ENCODE assay signal across 8 cellular contexts in genomic region chrX:11908371-11908770, GRCh38.
DNase-seq lines count a peak whose midpoint lies in the region; ATAC-seq lines count a peak whose summit lies in the region.

No MANE protein-coding gene starts in this region.

- peaks cover 0 to 14% (median 0%) of the 10 kb centered on the region in 5 donors for H3K36me3 Mint-ChIP-seq in naive thymus-derived CD4-positive, alpha-beta T cell

- H3K27ac Mint-ChIP-seq in naive thymus-derived CD4-positive, alpha-beta T cell, result no peak overlapping the region

- H3K4me1 ChIP-seq in naive thymus-derived CD4-positive, alpha-beta T cell (ENCODE audit: control insufficient read depth in 2 of 2, insufficient read depth in 2 of 2, low read length in 2 of 2), result no peaks in the 10 kb centered on the region

- no peaks in the 10 kb centered on the region for H3K27me3 ChIP-seq in naive thymus-derived CD4-positive, alpha-beta T cell (ENCODE audit: control insufficient read depth in 2 of 2, insufficient read depth in 2 of 2, low read length in 2 of 2)

- no peak overlapping the region for H3K4me3 ChIP-seq in naive thymus-derived CD4-positive, alpha-beta T cell (ENCODE audit: low read length)

- no peaks in the 10 kb centered on the region for H3K36me3 ChIP-seq in naive thymus-derived CD4-positive, alpha-beta T cell (ENCODE audit: control insufficient read depth in 2 of 3, insufficient read depth in 3 of 3, low read length in 3 of 3)

- H3K27me3 Mint-ChIP-seq in naive thymus-derived CD4-positive, alpha-beta T cell, result no peaks in the 10 kb centered on the region

- DNase-seq in NCI-H345 (lab: John Stamatoyannopoulos, UW) (peak; percentile 2), NCI-H345 treated with DMSO at 0.1 percent for 48 hours (lab: John Stamatoyannopoulos, UW; ENCODE audit: unreplicated experiment) (no peak), LoVo (ENCODE audit: low spot score) (peak; percentile 0), HK-2 (ENCODE audit: unreplicated experiment) (no peak), NCI-H526 treated with DMSO at 0.1 percent for 48 hours (lab: John Stamatoyannopoulos, UW) (no peak)
- peak; percentile 17 for DNase-seq in activated naive CD4-positive, alpha-beta T cell treated with anti-CD3 and anti-CD28 coated beads, Interleukin-2, amount 50 U/mL, for 16 hours
- DNase-seq in naive thymus-derived CD4-positive, alpha-beta T cell, result peak in 7 of 9 donors; percentile 15 to 45 (median 31)

- no peaks in the 10 kb centered on the region for H3K9me3 ChIP-seq in naive thymus-derived CD4-positive, alpha-beta T cell (ENCODE audit: control insufficient read depth in 2 of 3, low read length in 3 of 3)

- ATAC-seq in GM21717 (IDR thresholded peaks at IDR 0.05; ENCODE audit: unreplicated experiment), result peak; percentile 83
- peak; percentile 65 for ATAC-seq in naive thymus-derived CD4-positive, alpha-beta T cell

- peaks cover 0 to 12% (median 7%) of the 10 kb centered on the region in 7 donors for H3K4me1 Mint-ChIP-seq in naive thymus-derived CD4-positive, alpha-beta T cell

- no peak overlapping the region for H3K27ac ChIP-seq in naive thymus-derived CD4-positive, alpha-beta T cell (ENCODE audit: low read depth, low read length)

- H3K9me3 Mint-ChIP-seq in naive thymus-derived CD4-positive, alpha-beta T cell, result peaks cover 0 to 29% (median 6%) of the 10 kb centered on the region in 11 donors

- CTCF ChIA-PET in naive thymus-derived CD4-positive, alpha-beta T cell (lab: Charles Lee), result interaction anchor here (0.8 to 1.0 kb wide), 2 partner anchors 137 to 151 kb away, joined by 3 to 4 read pairs; no protein-coding TSS in a partner anchor

- intact Hi-C loops in naive thymus-derived CD4-positive, alpha-beta T cell (cut with micrococcal nuclease), result loop anchor here (1.0 to 10.0 kb wide), 5 partner anchors 74 to 766 kb away; no protein-coding TSS in a partner anchor

- POLR2A ChIA-PET in naive thymus-derived CD4-positive, alpha-beta T cell (lab: Charles Lee), result no interaction called here

- H3K4me3 Mint-ChIP-seq in naive thymus-derived CD4-positive, alpha-beta T cell, result no peak overlapping the region

Comparison
In these comparisons a context has a peak if more than half of its experiments do, and no peak if none do; other contexts are left out.
1. DNase-seq: peak in NCI-H345 (single experiment), LoVo (single experiment), activated naive CD4-positive, alpha-beta T cell treated with anti-CD3 and anti-CD28 coated beads, Interleukin-2, amount 50 U/mL, for 16 hours (single experiment) and naive thymus-derived CD4-positive, alpha-beta T cell (7 of 9); none in NCI-H345 treated with DMSO at 0.1 percent for 48 hours (single experiment), HK-2 (single experiment) and NCI-H526 treated with DMSO at 0.1 percent for 48 hours (single experiment).